1 cellular context compared by ENCODE assay signal in genomic region chrX:3962511-3963350, GRCh38.
TF ChIP-seq lines count a peak whose summit lies in the region.

No MANE protein-coding gene starts in this region.

TF ChIP-seq in HCT116, 20 proteins besides CTCF, POLR2A, EP300 and RAD21 (continued from another document):
- TF ChIP-seq ATF3 (IDR thresholded peaks at IDR 0.05): no peak
